Comparison of ENCODE assay signal across 22 cellular contexts in genomic region chr3:196284396-196284795, GRCh38. TPM values are rescaled to one million over a fixed set of nuclear protein-coding genes. Genes with fewer than 3 reads are reported as not detected.
DNase-seq lines count a peak whose midpoint lies in the region; ATAC-seq and TF ChIP-seq lines count a peak whose summit lies in the region.
"Had no signal": no experiment of that assay in that cellular context is flagged by ENCODE, and none has a peak within 500 bp of the region (broad histone marks: within the 10 kb centered on the region; RNA-seq: fewer than 3 reads in every experiment).

No MANE protein-coding gene starts in this region.

- H3K27ac Mint-ChIP-seq in type B pancreatic cell, result no peak overlapping the region
- H3K27ac Mint-ChIP-seq: activated CD4-positive, alpha-beta memory T cell treated with anti-CD3 and anti-CD28 coated beads, Interleukin-2, amount 10 ng/mL, durations not matched to agents 7 days and 5 days had no signal

- peak overlapping the region; percentile 45 to 86 for H3K27ac ChIP-seq in right atrium auricular region
- H3K27ac ChIP-seq in iPS-20b (ENCODE audit: low read length), result no peak overlapping the region
- no peak overlapping the region for H3K27ac ChIP-seq in caudate nucleus (ENCODE audit: low read depth, low read length)

- no peaks in the 10 kb centered on the region for H3K9me3 Mint-ChIP-seq in type B pancreatic cell
- H3K9me3 Mint-ChIP-seq: activated CD4-positive, alpha-beta memory T cell treated with anti-CD3 and anti-CD28 coated beads, Interleukin-2, amount 10 ng/mL, durations not matched to agents 7 days and 5 days had no signal

- peak overlapping the region; percentile 26; the same call in 1 of the 2 replicates for H3K9ac ChIP-seq in iPS-20b (ENCODE audit: low read depth, low read length)

- H3K4me1 ChIP-seq in right atrium auricular region (peaks cover 0 to 68% of the 10 kb centered on the region in 2 donors), iPS-20b (ENCODE audit: insufficient read depth, low read length) (peaks cover 4% of the 10 kb centered on the region)

- H3K36me3 ChIP-seq in right atrium auricular region (no peaks in the 10 kb centered on the region), iPS-20b (ENCODE audit: insufficient read depth, low read depth, low read length) (no peaks in the 10 kb centered on the region)
- H3K36me3 ChIP-seq: stomach had no signal

- H3K36me3 Mint-ChIP-seq in type B pancreatic cell, result peaks cover 11% of the 10 kb centered on the region

- H3K4me3 ChIP-seq in right atrium auricular region (no peak overlapping the region), iPS-20b (ENCODE audit: low read length) (no peak overlapping the region)

- DNase-seq in right atrium auricular region (ENCODE audit: low spot score) (no peak), Right ventricle myocardium superior (no peak), SK-MEL-5 (ENCODE audit: low read depth, low spot score) (peak; percentile 49), type B pancreatic cell (ENCODE audit: extremely low spot score, unreplicated experiment) (no peak), iPS-NIHi7 (ENCODE audit: extremely low spot score) (no peak), caudate nucleus (lab: John Stamatoyannopoulos, UW) (no peak)
- DNase-seq in stimulated activated CD4-positive, alpha-beta T cell treated with anti-CD3 and anti-CD28 coated beads, Interleukin-1b, Interleukin-23, amount 100 ng/mL, for 48 hours, result no peak
- DNase-seq: activated CD4-positive, alpha-beta memory T cell treated with anti-CD3 and anti-CD28 coated beads, Interleukin-2, amount 10 ng/mL, durations not matched to agents 7 days and 5 days; AML-193; dermis blood vessel endothelial cell; GF-D8; HCEC 1CT; NCI-H2029; OCI-M1; posterior cingulate gyrus; stimulated activated CD4-positive, alpha-beta T cell treated with anti-CD3 and anti-CD28 coated beads, Interleukin-4, amount 100 ng/mL, for 24 hours; stomach; T-helper 9 cell had no signal

- H3K27me3 ChIP-seq in right atrium auricular region (no peaks in the 10 kb centered on the region), iPS-20b (ENCODE audit: insufficient read depth, low read length) (no peaks in the 10 kb centered on the region)
- H3K27me3 ChIP-seq: stomach had no signal

- no peaks in the 10 kb centered on the region for H3K27me3 Mint-ChIP-seq in type B pancreatic cell
- H3K27me3 Mint-ChIP-seq: activated CD4-positive, alpha-beta memory T cell treated with anti-CD3 and anti-CD28 coated beads, Interleukin-2, amount 10 ng/mL, durations not matched to agents 7 days and 5 days had no signal

- H3K4me1 Mint-ChIP-seq in type B pancreatic cell (ENCODE audit: unreplicated experiment), result peaks cover 38% of the 10 kb centered on the region

- intact Hi-C loops in Right ventricle myocardium superior (cut with DNase I), result no loop called here

- peak overlapping the region; percentile 20 for H3K4me3 Mint-ChIP-seq in type B pancreatic cell
- H3K4me3 Mint-ChIP-seq: activated CD4-positive, alpha-beta memory T cell treated with anti-CD3 and anti-CD28 coated beads, Interleukin-2, amount 10 ng/mL, durations not matched to agents 7 days and 5 days had no signal

- H3K9me3 ChIP-seq in right atrium auricular region (no peaks in the 10 kb centered on the region), iPS-20b (ENCODE audit: insufficient read depth, low read depth, low read length) (no peaks in the 10 kb centered on the region)
- H3K9me3 ChIP-seq: stomach had no signal

- ATAC-seq in Right ventricle myocardium superior (ENCODE audit: poor library complexity), result no peak
- ATAC-seq: left lobe of liver had no signal

- in situ Hi-C loops in SK-MEL-5 (cut with HindIII; ENCODE audit: low pct_unique_long_range_greater_than_20kb, low sequenced_read_pairs), result no loop called here

- TF ChIP-seq CTCF in right atrium auricular region (IDR thresholded peaks at IDR 0.05) (no peak), type B pancreatic cell (conservative IDR thresholded peaks at IDR 0.05) (no peak)

RNA-seq across cellular contexts. Expression of gene PCYT1A, which starts 3.1 kb away (rescaled TPM):
- total RNA-seq in right atrium auricular region (100 to 1,000 TPM in 1 of 2 donors, 10 to 100 TPM in 1; 89.0 to 135 TPM), Right ventricle myocardium superior (89.6 TPM), type B pancreatic cell (ENCODE audit: low replicate concordance) (39.0 and 50.8 TPM in 2 replicates)
- 34.2 and 34.4 TPM in 2 replicates for total RNA-seq in SK-MEL-5 (2014; rRNA removed; shearing (Covaris generic))
- polyA plus RNA-seq in SK-MEL-5 (2015; cell fraction: cytosol; rRNA removed), result 23.1 and 27.6 TPM in 2 replicates
- polyA plus RNA-seq in SK-MEL-5 (2015; cell fraction: nucleus; rRNA removed), result 67.7 and 69.0 TPM in 2 replicates

RNA-seq across cellular contexts. Expression of gene DYNLT2B, which starts 33.6 kb away (rescaled TPM):
- total RNA-seq in right atrium auricular region, result 1 to 10 TPM; 4.3 to 6.3 TPM
- 3.2 TPM for total RNA-seq in Right ventricle myocardium superior
- total RNA-seq in SK-MEL-5 (2014; rRNA removed; shearing (Covaris generic)), result 1.0 and 2.5 TPM in 2 replicates
- polyA plus RNA-seq in SK-MEL-5 (2015; cell fraction: cytosol; rRNA removed), result 2.4 and 6.2 TPM in 2 replicates
- 1.1 TPM in 1 of 2 replicates, not detected in the other for polyA plus RNA-seq in SK-MEL-5 (2015; cell fraction: nucleus; rRNA removed)
- 13.6 and 26.3 TPM in 2 replicates for total RNA-seq in type B pancreatic cell (ENCODE audit: low replicate concordance)

RNA-seq across cellular contexts. Expression of gene TM4SF19, which starts 53.8 kb away (rescaled TPM):
- total RNA-seq in right atrium auricular region, result not detected
- 0.27 TPM for total RNA-seq in Right ventricle myocardium superior
- total RNA-seq in SK-MEL-5 (2014; rRNA removed; shearing (Covaris generic)), result 0.80 and 4.0 TPM in 2 replicates
- polyA plus RNA-seq in SK-MEL-5 (2015; cell fraction: cytosol; rRNA removed), result 3.5 and 4.4 TPM in 2 replicates
- 0.35 and 9.4 TPM in 2 replicates for polyA plus RNA-seq in SK-MEL-5 (2015; cell fraction: nucleus; rRNA removed)
- total RNA-seq in type B pancreatic cell (ENCODE audit: low replicate concordance), result 1.1 TPM in 1 of 2 replicates, not detected in the other
- total RNA-seq: activated CD4-positive, alpha-beta memory T cell treated with anti-CD3 and anti-CD28 coated beads, Interleukin-2, amount 10 ng/mL, durations not matched to agents 7 days and 5 days; dermis blood vessel endothelial cell; frontal cortex; left lobe of liver; stomach had no signal
- polyA plus RNA-seq: adipose tissue had no signal

Comparison
In these comparisons a context has a peak if more than half of its experiments do, and no peak if none do; other contexts are left out.
1. H3K27ac ChIP-seq: peak in right atrium auricular region (2 of 2); none in iPS-20b (single experiment) and caudate nucleus (single experiment).